18 cellular contexts compared by ENCODE assay signal in genomic region chr20:49636447-49636846, GRCh38.
DNase-seq lines count a peak whose midpoint lies in the region; ATAC-seq and TF ChIP-seq lines count a peak whose summit lies in the region.
"Had no signal": no experiment of that assay in that cellular context is flagged by ENCODE, and none has a peak within 500 bp of the region (broad histone marks: within the 10 kb centered on the region; RNA-seq: fewer than 3 reads in every experiment).

No MANE protein-coding gene starts in this region.

- H3K27me3 ChIP-seq in KMS-11 (ENCODE audit: insufficient read depth, low read depth): no peaks in the 10 kb centered on the region
- H3K27me3 ChIP-seq in sigmoid colon: no peaks in the 10 kb centered on the region

- H3K27ac ChIP-seq in KMS-11 (peak overlapping the region; percentile 24; the same call in 1 of the 2 replicates), sigmoid colon (peak overlapping the region in 3 of 4 donors; percentile 74 to 81 (median 79))

- H4K20me1 ChIP-seq in KMS-11 (ENCODE audit: insufficient read depth): no peaks in the 10 kb centered on the region

- no peaks in the 10 kb centered on the region; the same call in 1 of the 2 replicates for H3K36me3 ChIP-seq in KMS-11 (ENCODE audit: insufficient read depth)
- peaks cover 7 to 46% (median 20%) of the 10 kb centered on the region in 4 donors for H3K36me3 ChIP-seq in sigmoid colon

- no peak overlapping the region; the same call in 1 of the 2 replicates for H2AFZ ChIP-seq in KMS-11 (ENCODE audit: low read depth)

- intact Hi-C loops in left ventricle myocardium superior (cut with micrococcal nuclease): no loop called here
- intact Hi-C loops in sigmoid colon (cut with DNase I): loop anchor here (2.0 to 10.0 kb wide), 3 partner anchors 76 to 278 kb away; partner anchors contain the start of genes B4GALT5, SLC9A8 and SPATA2

- H3K4me3 ChIP-seq in KMS-11 (IDR thresholded peaks at IDR 0.05; ENCODE audit: insufficient read depth, low read depth, low read length): no peak overlapping the region
- no peak overlapping the region for H3K4me3 ChIP-seq in sigmoid colon

- TF ChIP-seq CTCF in KMS-11 (conservative IDR thresholded peaks at IDR 0.05; ENCODE audit: low read depth, low read length): no peak
- TF ChIP-seq CTCF in sigmoid colon (IDR thresholded peaks at IDR 0.05): no peak

- TF ChIP-seq EP300 in sigmoid colon (IDR thresholded peaks at IDR 0.05): no peak

- DNase-seq in NCI-H510A treated with DMSO at 0.1 percent for 48 hours (lab: John Stamatoyannopoulos, UW): peak; percentile 74
- peak; percentile 91 for DNase-seq in left ventricle myocardium superior
- DNase-seq in sigmoid colon: peak; percentile 79
- DNase-seq in UCSD-AML1 (lab: John Stamatoyannopoulos, UW; ENCODE audit: unreplicated experiment): no peak
- DNase-seq in islet precursor cell: no peak
- DNase-seq: activated B cell treated with CpG ODN at 0.5 μM for 24 hours; activated naive CD8-positive, alpha-beta T cell treated with anti-CD3 and anti-CD28 coated beads, Interleukin-2, amount 50 U/mL, for 24 hours; activated T-cell treated with anti-CD3 and anti-CD28 coated beads for 4 hours; AML-193; cortex of kidney; GOT3; KG1; NCI-H187 treated with DMSO at 0.1 percent for 48 hours; stimulated activated CD4-positive, alpha-beta T cell treated with anti-CD3 and anti-CD28 coated beads, Interleukin-4, amount 100 ng/mL, for 1 hour; SW 1271 had no signal

- H3K9me3 ChIP-seq in sigmoid colon: no peaks in the 10 kb centered on the region

- peak; percentile 95 for ATAC-seq in left ventricle myocardium superior
- no peak for ATAC-seq in GM21529 (IDR thresholded peaks at IDR 0.05; ENCODE audit: unreplicated experiment)
- ATAC-seq in HG03442 (IDR thresholded peaks at IDR 0.05; ENCODE audit: unreplicated experiment): no peak
- ATAC-seq: activated naive CD8-positive, alpha-beta T cell treated with anti-CD3 and anti-CD28 coated beads, Interleukin-2, amount 50 U/mL, for 24 hours had no signal

- peak overlapping the region; percentile 44 for H3K4me2 ChIP-seq in KMS-11

- no peak for TF ChIP-seq POLR2A in sigmoid colon (IDR thresholded peaks at IDR 0.05)

- H3K79me2 ChIP-seq in KMS-11 (ENCODE audit: insufficient read depth, low read depth): no peaks in the 10 kb centered on the region

- WGBS in sigmoid colon, 2 donors: 71 to 78% methylated on average over 5 of the region's 5 CpGs

- H3K4me1 ChIP-seq in KMS-11 (ENCODE audit: low read depth, poor library complexity, severe bottlenecking): peaks cover 26% of the 10 kb centered on the region
- H3K4me1 ChIP-seq in sigmoid colon: peaks cover 0 to 57% (median 34%) of the 10 kb centered on the region in 4 donors

- no peak overlapping the region for H3K9ac ChIP-seq in KMS-11

Comparison
In these comparisons a context has a peak if more than half of its experiments do, and no peak if none do; other contexts are left out.
1. DNase-seq: peak in NCI-H510A treated with DMSO at 0.1 percent for 48 hours (single experiment), left ventricle myocardium superior (single experiment) and sigmoid colon (single experiment); none in UCSD-AML1 (single experiment) and islet precursor cell (single experiment).